ENCODE assay signal across 8 cellular contexts in the genomic region with DNA sequence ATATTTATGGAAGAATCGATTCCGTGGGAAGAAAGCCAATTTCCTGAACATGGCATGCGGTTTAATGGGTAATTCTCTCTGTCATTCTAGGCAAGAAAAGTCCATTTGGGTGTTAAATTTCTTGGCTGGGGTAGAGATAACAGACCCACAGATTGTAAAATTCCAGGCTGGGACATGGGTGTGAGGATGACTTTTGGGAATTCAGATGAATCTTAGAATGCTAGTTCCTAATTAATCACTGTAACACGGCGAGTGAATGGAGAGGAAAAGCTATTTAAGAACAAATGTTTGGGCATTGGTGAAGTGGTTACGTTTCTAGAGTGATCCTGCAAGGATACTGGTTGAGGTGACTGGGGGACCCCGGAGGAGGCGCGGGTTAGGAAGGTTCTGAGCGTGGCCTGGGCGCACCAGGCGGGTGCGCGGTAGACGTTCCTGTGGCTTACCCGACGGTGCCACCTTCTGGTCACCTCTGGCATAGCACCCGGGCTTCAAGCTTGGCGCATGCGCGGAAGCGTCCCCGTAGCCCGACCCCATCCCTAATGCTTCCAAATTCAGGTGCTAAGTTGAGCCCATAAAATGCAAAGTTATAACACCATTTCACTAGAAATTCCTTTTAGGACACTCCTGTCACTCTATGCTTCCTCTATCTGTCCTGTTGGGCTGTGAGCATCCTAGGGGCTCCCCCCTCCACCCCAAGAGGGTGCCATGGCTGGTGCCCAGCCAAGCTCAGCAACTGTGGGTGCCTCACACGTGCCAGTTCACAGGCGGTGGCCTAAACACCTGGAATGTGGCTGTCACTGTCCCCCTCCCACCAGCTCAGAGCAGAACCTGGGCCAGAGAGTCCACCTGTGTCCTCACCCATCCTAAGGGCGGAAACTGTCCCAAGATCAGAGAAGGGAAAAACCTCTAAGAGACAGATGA.
A peak's percentile ranks its signal among the peaks of the same experiment; 100 is the strongest.
DNase-seq lines count a peak whose midpoint lies in the region; ATAC-seq, FAIRE-seq and TF ChIP-seq lines count a peak whose summit lies in the region.

No MANE protein-coding gene starts in this region.

- ATAC-seq in HG02840 (IDR thresholded peaks at IDR 0.05; ENCODE audit: low FRiP score, unreplicated experiment): peak; percentile 92

- H3K27ac ChIP-seq in caudate nucleus (ENCODE audit: low read depth, low read length): no peak overlapping the region

- DNase-seq in 8988T (peak; percentile 78), GM12892 (ENCODE audit: insufficient read length) (peak; percentile 81), NCI-H2107 (lab: John Stamatoyannopoulos, UW) (peak; percentile 2), caudate nucleus (lab: John Stamatoyannopoulos, UW) (peak in 59 of 61 donors; percentile 16 to 84 (median 63)), left kidney (ENCODE audit: low read depth, low spot score) (peak; percentile 86)
- peak; percentile 68 to 93 (median 80) for DNase-seq in activated CD4-positive, CD25-positive, alpha-beta regulatory T cell (lab: John Stamatoyannopoulos, UW)
- peak; percentile 86 for DNase-seq in stimulated activated CD4-positive, alpha-beta T cell treated with anti-CD3 and anti-CD28 coated beads, Interleukin-4, amount 100 ng/mL, for 1 hour

- TF ChIP-seq POLR2A in GM12892 (IDR thresholded peaks at IDR 0.05; ENCODE audit: low read depth, low read length): no peak

- peak; percentile 89 for FAIRE-seq in GM12892 (lab: Jason Lieb, UNC)

Comparison
In these comparisons a context has a peak if more than half of its experiments do, and no peak if none do; other contexts are left out.
1. DNase-seq: peak in every context shown above with its lines; median percentile 86 in left kidney; 86 in stimulated activated CD4-positive, alpha-beta T cell treated with anti-CD3 and anti-CD28 coated beads, Interleukin-4, amount 100 ng/mL, for 1 hour; 81 in GM12892; 80 in activated CD4-positive, CD25-positive, alpha-beta regulatory T cell; 78 in 8988T; 63 in caudate nucleus; 2 in NCI-H2107.